ENCODE assay signal across 9 cellular contexts in the genomic region with DNA sequence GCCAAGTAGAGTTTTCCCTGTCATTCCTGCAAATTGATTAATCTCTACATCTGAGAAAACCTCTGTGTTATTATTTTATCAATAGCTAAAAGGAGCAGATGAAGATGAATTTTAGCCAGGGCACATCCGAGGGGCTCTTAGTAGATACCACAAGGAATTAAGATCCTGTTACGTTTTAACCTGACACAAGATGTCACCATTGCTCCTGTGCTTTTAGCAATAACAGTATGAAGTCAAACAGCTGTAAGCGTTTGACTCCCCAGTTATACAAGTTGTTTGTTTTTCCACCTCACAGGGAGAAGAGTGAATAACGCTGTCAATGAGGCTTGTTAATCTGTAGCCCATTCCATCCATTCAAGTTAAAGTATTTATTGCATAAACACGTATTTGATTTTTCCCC.
DNase-seq lines count a peak whose midpoint lies in the region; ATAC-seq, FAIRE-seq and TF ChIP-seq lines count a peak whose summit lies in the region.
"Had no signal": no experiment of that assay in that cellular context is flagged by ENCODE, and none has a peak within 500 bp of the region (broad histone marks: within the 10 kb centered on the region; RNA-seq: fewer than 3 reads in every experiment).

No MANE protein-coding gene starts in this region.

- H2AFZ ChIP-seq in keratinocyte (ENCODE audit: control insufficient read depth, low read length) = no peak overlapping the region

- no peaks in the 10 kb centered on the region for H3K36me3 Mint-ChIP-seq in activated T-cell treated with anti-CD3 and anti-CD28 coated beads, Interleukin-2, amount 50 U/mL, for 72 hours (ENCODE audit: insufficient read depth in 2 of 2)

- H3K9me3 ChIP-seq in SJSA1 (replicated peaks) (no peaks in the 10 kb centered on the region), keratinocyte (ENCODE audit: control insufficient read depth, low read depth, low read length) (no peaks in the 10 kb centered on the region), ascending aorta (no peaks in the 10 kb centered on the region)

- H3K27ac ChIP-seq in SJSA1 (peak overlapping the region; percentile 94), keratinocyte (ENCODE audit: control insufficient read depth, insufficient read depth, low read length) (no peak overlapping the region), ascending aorta (no peak overlapping the region)
- H3K27ac ChIP-seq: KMS-11 had no signal

- peaks cover 66% of the 10 kb centered on the region for H3K27me3 Mint-ChIP-seq in activated T-cell treated with anti-CD3 and anti-CD28 coated beads, Interleukin-2, amount 50 U/mL, for 72 hours (ENCODE audit: low read depth)

- intact Hi-C loops in ascending aorta (cut with DNase I) = no loop called here

- no peak for ATAC-seq in GM18867 (IDR thresholded peaks at IDR 0.05; ENCODE audit: unreplicated experiment)
- ATAC-seq in activated T-cell treated with anti-CD3 and anti-CD28 coated beads, Interleukin-2, amount 50 U/mL, for 72 hours (replicated peaks in 1 of 2) = no peak
- ATAC-seq in HG02759 (IDR thresholded peaks at IDR 0.05; ENCODE audit: unreplicated experiment) = no peak

- H3K4me2 ChIP-seq in keratinocyte (ENCODE audit: control insufficient read depth, extremely low read depth, insufficient read depth, low read depth, low read length) = no peak overlapping the region
- H3K4me2 ChIP-seq: KMS-11 had no signal

- TF ChIP-seq CTCF in D721Med (IDR thresholded peaks at IDR 0.05; ENCODE audit: insufficient read depth, missing control alignments) (peak; percentile 32), keratinocyte (optimal IDR thresholded peaks at IDR 0.05 in 1 of 3, IDR thresholded peaks at IDR 0.05 in 1 of 3, conservative IDR thresholded peaks at IDR 0.05 in 1 of 3; ENCODE audit: extremely low read depth in 1 of 3, insufficient read depth in 2 of 3, low read length in 3 of 3) (peak; percentile 31 to 46 (median 32)), ascending aorta (IDR thresholded peaks at IDR 0.05) (no peak)

- no peak overlapping the region for H3K27ac Mint-ChIP-seq in activated T-cell treated with anti-CD3 and anti-CD28 coated beads, Interleukin-2, amount 50 U/mL, for 72 hours

- no peaks in the 10 kb centered on the region for H3K4me1 Mint-ChIP-seq in activated T-cell treated with anti-CD3 and anti-CD28 coated beads, Interleukin-2, amount 50 U/mL, for 72 hours (ENCODE audit: low read depth)

- dilution Hi-C loops in keratinocyte (cut with MboI; ENCODE audit: extremely low pct_ligation_motif_present, low sequenced_read_pairs) = no loop called here

- H3K4me3 ChIP-seq in SJSA1 (no peak overlapping the region), keratinocyte (ENCODE audit: control insufficient read depth in 2 of 3, extremely low read depth in 1 of 3, insufficient read depth in 2 of 3, low read depth in 1 of 3, low read length in 3 of 3) (no peak overlapping the region), ascending aorta (no peak overlapping the region)

- no peaks in the 10 kb centered on the region for H3K36me3 ChIP-seq in SJSA1
- no peaks in the 10 kb centered on the region for H3K36me3 ChIP-seq in keratinocyte (ENCODE audit: control insufficient read depth in 2 of 2, extremely low read depth in 1 of 2, insufficient read depth in 2 of 2, low read length in 2 of 2)
- no peaks in the 10 kb centered on the region for H3K36me3 ChIP-seq in ascending aorta

- H3K9ac ChIP-seq in keratinocyte (ENCODE audit: control insufficient read depth, extremely low read depth, insufficient read depth, low read length) = no peak overlapping the region
- H3K9ac ChIP-seq: KMS-11 had no signal

- H3K9me1 ChIP-seq in keratinocyte (ENCODE audit: control insufficient read depth, extremely low read depth, insufficient read depth, low read length) = no peaks in the 10 kb centered on the region

- DNase-seq in D721Med (ENCODE audit: insufficient read length, low spot score) (no peak), HPDE6-E6E7 (ENCODE audit: extremely low spot score) (peak; percentile 16), SJSA1 (ENCODE audit: low read depth in 1 of 2, low spot score in 2 of 2) (peak in 1 of 2 experiments; percentile 61), keratinocyte (ENCODE audit: low read depth, low spot score) (no peak), ascending aorta (ENCODE audit: low spot score in 2 of 2) (no peak)
- no peak for DNase-seq in activated T-cell treated with anti-CD3 and anti-CD28 coated beads, Interleukin-2, amount 50 U/mL, for 72 hours

- no peaks in the 10 kb centered on the region for H3K9me3 Mint-ChIP-seq in activated T-cell treated with anti-CD3 and anti-CD28 coated beads, Interleukin-2, amount 50 U/mL, for 72 hours

- H3K27me3 ChIP-seq in SJSA1 (replicated peaks) (no peaks in the 10 kb centered on the region), keratinocyte (ENCODE audit: control insufficient read depth, extremely low read depth, insufficient read depth, low read length) (peaks cover 8% of the 10 kb centered on the region), ascending aorta (no peaks in the 10 kb centered on the region)

- no peaks in the 10 kb centered on the region for H4K20me1 ChIP-seq in keratinocyte (ENCODE audit: control insufficient read depth, extremely low read depth, insufficient read depth, low read length)

- FAIRE-seq in D721Med (lab: Jason Lieb, UNC) = no peak
- peak; percentile 85 for FAIRE-seq in keratinocyte (lab: Jason Lieb, UNC)

- H3K4me3 Mint-ChIP-seq in activated T-cell treated with anti-CD3 and anti-CD28 coated beads, Interleukin-2, amount 50 U/mL, for 72 hours = no peak overlapping the region

- H3K79me2 ChIP-seq in keratinocyte (ENCODE audit: control insufficient read depth, insufficient read depth, low read length) = no peaks in the 10 kb centered on the region

- H3K4me1 ChIP-seq in SJSA1 (replicated peaks) (peaks cover 28% of the 10 kb centered on the region), keratinocyte (ENCODE audit: control insufficient read depth, extremely low read depth, insufficient read depth, low read length) (no peaks in the 10 kb centered on the region), ascending aorta (no peaks in the 10 kb centered on the region)

Comparison
In these comparisons a context has a peak if more than half of its experiments do, and no peak if none do; other contexts are left out.
1. CTCF ChIP-seq: peak in D721Med (single experiment) and keratinocyte (3 of 3); none in ascending aorta (0 of 3).